In genomic region chr1:204230211-204230610, GRCh38 we compare ENCODE assay signal across 40 cellular contexts. TPM values are rescaled to one million over a fixed set of nuclear protein-coding genes. Genes with fewer than 3 reads are reported as not detected.
"Had no signal": no experiment of that assay in that cellular context is flagged by ENCODE, and none has a peak within 500 bp of the region (broad histone marks: within the 10 kb centered on the region; RNA-seq: fewer than 3 reads in every experiment).

No MANE protein-coding gene starts in this region.

- H3K9me3 Mint-ChIP-seq: activated B cell treated with CpG ODN at 0.5 μM for 24 hours; activated CD4-positive, alpha-beta memory T cell treated with anti-CD3 and anti-CD28 coated beads for 36 hours; activated CD4-positive, alpha-beta T cell treated with anti-CD3 and anti-CD28 coated beads, Interleukin-2, amount 10 ng/mL, durations not matched to agents 24 days and 14 days; activated CD8-positive, alpha-beta T cell treated with anti-CD3 and anti-CD28 coated beads for 36 hours; activated naive CD4-positive, alpha-beta T cell treated with anti-CD3 and anti-CD28 coated beads for 36 hours; activated naive CD4-positive, alpha-beta T cell treated with anti-CD3 and anti-CD28 coated beads, Interleukin-2, amount 50 U/mL, for 72 hours; activated naive CD8-positive, alpha-beta T cell treated with anti-CD3 and anti-CD28 coated beads for 36 hours; activated T-cell treated with anti-CD3 and anti-CD28 coated beads, Interleukin-2, amount 50 U/mL, for 4 hours; activated T-cell treated with anti-CD3 and anti-CD28 coated beads, Interleukin-2, amount 50 U/mL, for 72 hours; activated T-helper 1 cell treated with anti-CD3 and anti-CD28 coated beads, Interleukin-12 subunit alpha, Interleukin-12 subunit beta, Interleukin-2, Interleukin-4 antibody, amounts not matched to agents 30 ng/mL and 10 ng/mL and 1 ng/mL, durations not matched to agents 14 hours and 24 hours and 36 hours; activated T-helper 17 cell treated with anti-CD3 and anti-CD28 coated beads, Interleukin-2, amount 50 U/mL, for 72 hours; central memory CD8-positive, alpha-beta T cell; T-helper 1 cell treated with Interleukin-12 subunit alpha and Interleukin-12 subunit beta and Interleukin-4 antibody, amounts not matched to agents 30 μg/mL and 1 μg/mL, for 36 hours; T-helper 2 cell treated with Interferon-gamma antibody and Interleukin-4, amounts not matched to agents 5 μg/mL and 100 μg/mL, for 36 hours had no signal

- H3K27ac ChIP-seq: adrenal gland, body of pancreas, brain microvascular endothelial cell, VCaP had no signal

- H3K4me1 ChIP-seq: adrenal gland had no signal

- H3K27me3 Mint-ChIP-seq: activated CD4-positive, alpha-beta memory T cell treated with anti-CD3 and anti-CD28 coated beads for 36 hours; activated CD4-positive, alpha-beta T cell treated with anti-CD3 and anti-CD28 coated beads, Interleukin-2, amount 10 ng/mL, durations not matched to agents 24 days and 14 days; activated CD8-positive, alpha-beta T cell treated with anti-CD3 and anti-CD28 coated beads for 36 hours; activated naive CD8-positive, alpha-beta T cell treated with anti-CD3 and anti-CD28 coated beads for 36 hours had no signal

- H3K36me3 ChIP-seq: brain microvascular endothelial cell had no signal

- H3K4me1 Mint-ChIP-seq: activated B cell treated with CpG ODN at 0.5 μM for 24 hours; activated CD4-positive, alpha-beta T cell treated with anti-CD3 and anti-CD28 coated beads, Interleukin-2, amount 10 ng/mL, durations not matched to agents 24 days and 14 days; activated naive CD8-positive, alpha-beta T cell treated with anti-CD3 and anti-CD28 coated beads for 36 hours; activated T-helper 17 cell treated with anti-CD3 and anti-CD28 coated beads, Interleukin-2, amount 50 U/mL, for 72 hours; central memory CD8-positive, alpha-beta T cell had no signal

- H3K4me3 Mint-ChIP-seq: activated B cell treated with CpG ODN at 0.5 μM for 24 hours; activated CD4-positive, alpha-beta memory T cell treated with anti-CD3 and anti-CD28 coated beads for 36 hours; activated CD4-positive, alpha-beta T cell treated with anti-CD3 and anti-CD28 coated beads, Interleukin-2, amount 10 ng/mL, durations not matched to agents 24 days and 14 days; activated CD8-positive, alpha-beta T cell treated with anti-CD3 and anti-CD28 coated beads for 36 hours; activated naive CD4-positive, alpha-beta T cell treated with anti-CD3 and anti-CD28 coated beads for 36 hours; activated naive CD8-positive, alpha-beta T cell treated with anti-CD3 and anti-CD28 coated beads for 36 hours; activated T-cell treated with anti-CD3 and anti-CD28 coated beads, Interleukin-2, amount 50 U/mL, for 4 hours; activated T-cell treated with anti-CD3 and anti-CD28 coated beads, Interleukin-2, amount 50 U/mL, for 72 hours; activated T-helper 1 cell treated with anti-CD3 and anti-CD28 coated beads, Interleukin-12 subunit alpha, Interleukin-12 subunit beta, Interleukin-2, Interleukin-4 antibody, amounts not matched to agents 30 ng/mL and 10 ng/mL and 1 ng/mL, durations not matched to agents 14 hours and 24 hours and 36 hours; activated T-helper 17 cell treated with anti-CD3 and anti-CD28 coated beads, Interleukin-2, amount 50 U/mL, for 72 hours; central memory CD8-positive, alpha-beta T cell; T-helper 1 cell treated with Interleukin-12 subunit alpha and Interleukin-12 subunit beta and Interleukin-4 antibody, amounts not matched to agents 30 μg/mL and 1 μg/mL, for 36 hours; T-helper 2 cell treated with Interferon-gamma antibody and Interleukin-4, amounts not matched to agents 5 μg/mL and 100 μg/mL, for 36 hours had no signal

- H3K4me3 ChIP-seq: adrenal gland, body of pancreas, breast epithelium had no signal

- DNase-seq: activated B cell treated with CpG ODN at 0.5 μM for 24 hours; activated CD4-positive, alpha-beta memory T cell treated with anti-CD3 and anti-CD28 coated beads for 36 hours; activated CD4-positive, alpha-beta T cell treated with anti-CD3 and anti-CD28 coated beads for 4 hours; activated CD4-positive, alpha-beta T cell treated with anti-CD3 and anti-CD28 coated beads, Interleukin-2, amount 10 ng/mL, durations not matched to agents 24 days and 14 days; activated CD4-positive, alpha-beta T cell treated with anti-CD3 and anti-CD28 coated beads, Interleukin-2, amount 50 U/mL, for 1 hour; activated CD4-positive, alpha-beta T cell treated with anti-CD3 and anti-CD28 coated beads, Interleukin-2, amount 50 U/mL, for 4 hours; activated CD4-positive, CD25-positive, alpha-beta regulatory T cell treated with anti-CD3 and anti-CD28 coated beads, Interleukin-2, amount 50 U/mL, for 72 hours; activated CD8-positive, alpha-beta memory T cell treated with anti-CD3 and anti-CD28 coated beads, Interleukin-2, amount 50 U/mL, for 4 hours; activated CD8-positive, alpha-beta T cell treated with anti-CD3 and anti-CD28 coated beads for 36 hours; activated effector memory CD4-positive, alpha-beta T cell treated with anti-CD3 and anti-CD28 coated beads, Interleukin-2, amount 50 U/mL, for 16 hours; activated gamma-delta T cell treated with Interleukin-2 at 50 U/mL for 16 hours; activated naive CD4-positive, alpha-beta T cell; activated naive CD4-positive, alpha-beta T cell treated with anti-CD3 and anti-CD28 coated beads for 36 hours; activated naive CD4-positive, alpha-beta T cell treated with anti-CD3 and anti-CD28 coated beads, Interleukin-2, amount 50 U/mL, for 16 hours; activated naive CD8-positive, alpha-beta T cell treated with anti-CD3 and anti-CD28 coated beads for 36 hours; activated T-cell treated with anti-CD3 and anti-CD28 coated beads for 4 hours; activated T-cell treated with anti-CD3 and anti-CD28 coated beads, Interleukin-2, amount 50 U/mL, for 1 hour; activated T-cell treated with anti-CD3 and anti-CD28 coated beads, Interleukin-2, amount 50 U/mL, for 4 hours; activated T-cell treated with anti-CD3 and anti-CD28 coated beads, Interleukin-2, amount 50 U/mL, for 72 hours; adrenal gland; amniotic stem cell; aorta; body of pancreas; brain microvascular endothelial cell; caudate nucleus; cerebellar nuclear complex; T-helper 1 cell; T-helper 2 cell; T-helper 9 cell had no signal

- H3K36me3 Mint-ChIP-seq: activated CD4-positive, alpha-beta memory T cell treated with anti-CD3 and anti-CD28 coated beads for 36 hours; activated naive CD4-positive, alpha-beta T cell treated with anti-CD3 and anti-CD28 coated beads, Interleukin-2, amount 50 U/mL, for 72 hours; activated naive CD8-positive, alpha-beta T cell treated with anti-CD3 and anti-CD28 coated beads for 36 hours had no signal

- FAIRE-seq: astrocyte, TTC549 had no signal

- H3K9me3 ChIP-seq: adrenal gland, body of pancreas, breast epithelium had no signal

- H3K27ac Mint-ChIP-seq: activated B cell treated with CpG ODN at 0.5 μM for 24 hours; activated CD4-positive, alpha-beta memory T cell treated with anti-CD3 and anti-CD28 coated beads for 36 hours; activated CD4-positive, alpha-beta T cell treated with anti-CD3 and anti-CD28 coated beads, Interleukin-2, amount 10 ng/mL, durations not matched to agents 24 days and 14 days; activated CD8-positive, alpha-beta T cell treated with anti-CD3 and anti-CD28 coated beads for 36 hours; activated naive CD4-positive, alpha-beta T cell treated with anti-CD3 and anti-CD28 coated beads for 36 hours; activated naive CD8-positive, alpha-beta T cell treated with anti-CD3 and anti-CD28 coated beads for 36 hours; activated T-cell treated with anti-CD3 and anti-CD28 coated beads, Interleukin-2, amount 50 U/mL, for 72 hours; activated T-helper 1 cell treated with anti-CD3 and anti-CD28 coated beads, Interleukin-12 subunit alpha, Interleukin-12 subunit beta, Interleukin-2, Interleukin-4 antibody, amounts not matched to agents 30 ng/mL and 10 ng/mL and 1 ng/mL, durations not matched to agents 14 hours and 24 hours and 36 hours; activated T-helper 17 cell treated with anti-CD3 and anti-CD28 coated beads, Interleukin-2, amount 50 U/mL, for 72 hours; T-helper 1 cell treated with Interleukin-12 subunit alpha and Interleukin-12 subunit beta and Interleukin-4 antibody, amounts not matched to agents 30 μg/mL and 1 μg/mL, for 36 hours; T-helper 2 cell treated with Interferon-gamma antibody and Interleukin-4, amounts not matched to agents 5 μg/mL and 100 μg/mL, for 36 hours had no signal

RNA-seq across cellular contexts. Expression of gene GOLT1A, which starts 16.4 kb away (rescaled TPM):
- total RNA-seq: activated B cell treated with CpG ODN at 0.5 μM for 24 hours; activated CD4-positive, alpha-beta T cell treated with anti-CD3 and anti-CD28 coated beads, Interleukin-2, amount 10 ng/mL, durations not matched to agents 24 days and 14 days; activated CD8-positive, alpha-beta memory T cell treated with anti-CD3 and anti-CD28 coated beads for 36 hours; activated CD8-positive, alpha-beta T cell treated with anti-CD3 and anti-CD28 coated beads for 36 hours; activated naive CD4-positive, alpha-beta T cell treated with anti-CD3 and anti-CD28 coated beads for 36 hours; activated T-cell treated with anti-CD3 and anti-CD28 coated beads, Interleukin-2, amount 50 U/mL, for 4 hours; activated T-helper 1 cell treated with anti-CD3 and anti-CD28 coated beads, Interleukin-12 subunit alpha, Interleukin-12 subunit beta, Interleukin-2, Interleukin-4 antibody, amounts not matched to agents 30 ng/mL and 10 ng/mL and 1 ng/mL, durations not matched to agents 14 hours and 24 hours and 36 hours; aorta had no signal

RNA-seq across cellular contexts. Expression of gene KISS1, which starts 33.9 kb away (rescaled TPM):
- total RNA-seq: activated B cell treated with CpG ODN at 0.5 μM for 24 hours; activated CD4-positive, alpha-beta memory T cell treated with anti-CD3 and anti-CD28 coated beads for 36 hours; activated CD4-positive, alpha-beta T cell treated with anti-CD3 and anti-CD28 coated beads, Interleukin-2, amount 10 ng/mL, durations not matched to agents 24 days and 14 days; activated CD8-positive, alpha-beta memory T cell treated with anti-CD3 and anti-CD28 coated beads for 36 hours; activated CD8-positive, alpha-beta T cell treated with anti-CD3 and anti-CD28 coated beads for 36 hours; activated naive CD4-positive, alpha-beta T cell treated with anti-CD3 and anti-CD28 coated beads for 36 hours; activated naive CD8-positive, alpha-beta T cell treated with anti-CD3 and anti-CD28 coated beads for 36 hours; activated T-cell treated with anti-CD3 and anti-CD28 coated beads, Interleukin-2, amount 50 U/mL, for 4 hours; activated T-cell treated with anti-CD3 and anti-CD28 coated beads, Interleukin-2, amount 50 U/mL, for 72 hours; activated T-helper 1 cell treated with anti-CD3 and anti-CD28 coated beads, Interleukin-12 subunit alpha, Interleukin-12 subunit beta, Interleukin-2, Interleukin-4 antibody, amounts not matched to agents 30 ng/mL and 10 ng/mL and 1 ng/mL, durations not matched to agents 14 hours and 24 hours and 36 hours; activated T-helper 17 cell treated with anti-CD3 and anti-CD28 coated beads, Interleukin-2, amount 50 U/mL, for 72 hours; adrenal gland; aorta; body of pancreas; breast epithelium had no signal
